34 cellular contexts compared by ENCODE assay signal in genomic region chr19:33661336-33661735, GRCh38. TPM values are rescaled to one million over a fixed set of nuclear protein-coding genes. Genes with fewer than 3 reads are reported as not detected.
"Had no signal": no experiment of that assay in that cellular context is flagged by ENCODE, and none has a peak within 500 bp of the region (broad histone marks: within the 10 kb centered on the region; RNA-seq: fewer than 3 reads in every experiment).

No MANE protein-coding gene starts in this region.

- H3K27ac Mint-ChIP-seq: activated CD4-positive, alpha-beta memory T cell treated with anti-CD3 and anti-CD28 coated beads, Interleukin-2, amount 10 ng/mL, durations not matched to agents 7 days and 5 days; activated CD8-positive, alpha-beta memory T cell treated with anti-CD3 and anti-CD28 coated beads, Interleukin-2, amount 10 ng/mL, durations not matched to agents 7 days and 5 days; activated naive CD4-positive, alpha-beta T cell treated with anti-CD3 and anti-CD28 coated beads, Interleukin-2, amount 10 ng/mL, durations not matched to agents 7 days and 5 days; activated naive CD8-positive, alpha-beta T cell; activated naive CD8-positive, alpha-beta T cell treated with anti-CD3 and anti-CD28 coated beads, Interleukin-2, amount 50 U/mL, for 24 hours; activated T-cell treated with anti-CD3 and anti-CD28 coated beads, Interleukin-2, amount 50 U/mL, for 24 hours; activated T-helper 2 cell treated with anti-CD3 and anti-CD28 coated beads, Interferon-gamma antibody, Interleukin-2, Interleukin-4, amounts not matched to agents 10 μg/mL and 5 μg/mL and 100 μg/mL, durations not matched to agents 14 hours and 24 hours and 36 hours; brain had no signal

- H3K27ac ChIP-seq: Peyer's patch, VCaP had no signal

- H3K4me1 Mint-ChIP-seq: activated CD4-positive, alpha-beta memory T cell treated with anti-CD3 and anti-CD28 coated beads, Interleukin-2, amount 10 ng/mL, durations not matched to agents 7 days and 5 days; activated CD8-positive, alpha-beta memory T cell treated with anti-CD3 and anti-CD28 coated beads, Interleukin-2, amount 10 ng/mL, durations not matched to agents 7 days and 5 days; activated naive CD4-positive, alpha-beta T cell treated with anti-CD3 and anti-CD28 coated beads, Interleukin-2, amount 10 ng/mL, durations not matched to agents 7 days and 5 days; activated naive CD8-positive, alpha-beta T cell treated with anti-CD3 and anti-CD28 coated beads, Interleukin-2, amount 50 U/mL, for 24 hours had no signal

- H3K4me3 ChIP-seq: MG63, Peyer's patch had no signal

- H3K4me1 ChIP-seq: Peyer's patch had no signal

- H3K27me3 ChIP-seq: Peyer's patch had no signal

- DNase-seq: activated CD4-positive, alpha-beta memory T cell treated with anti-CD3 and anti-CD28 coated beads, Interleukin-2, amount 10 ng/mL, durations not matched to agents 7 days and 5 days; activated CD4-positive, alpha-beta T cell treated with anti-CD3 and anti-CD28 coated beads for 1 hour; activated CD4-positive, alpha-beta T cell treated with anti-CD3 and anti-CD28 coated beads for 48 hours; activated CD4-positive, CD25-positive, alpha-beta regulatory T cell; activated CD8-positive, alpha-beta memory T cell treated with anti-CD3 and anti-CD28 coated beads for 24 hours; activated CD8-positive, alpha-beta memory T cell treated with anti-CD3 and anti-CD28 coated beads, Interleukin-2, amount 10 ng/mL, durations not matched to agents 7 days and 5 days; activated naive CD4-positive, alpha-beta T cell treated with anti-CD3 and anti-CD28 coated beads, Interleukin-2, amount 10 ng/mL, durations not matched to agents 7 days and 5 days; activated naive CD8-positive, alpha-beta T cell treated with anti-CD3 and anti-CD28 coated beads, Interleukin-2, amount 50 U/mL, for 24 hours; activated T-cell treated with anti-CD3 and anti-CD28 coated beads, Interleukin-2, amount 50 U/mL, for 24 hours; anterior cingulate cortex; Kasumi-1; KG1; MG63; MV-4-11; NCI-H1092; NCI-H1436 treated with DMSO at 0.1 percent for 48 hours; NCI-H1694 treated with DMSO at 0.1 percent for 48 hours; NCI-H2029; NCI-H2171; NCI-H510A; NCI-H526; NCI-H748 treated with DMSO at 0.1 percent for 48 hours; NK-92 treated with Interleukin-12 subunit alpha and Interleukin-12 subunit beta, amount 100 ng/mL, for 24 hours; PC-3; RPMI8226; SW 1271; T-helper 1 cell; T-helper 2 cell; T-helper 9 cell had no signal

- H3K27me3 Mint-ChIP-seq: activated naive CD4-positive, alpha-beta T cell treated with anti-CD3 and anti-CD28 coated beads, Interleukin-2, amount 10 ng/mL, durations not matched to agents 7 days and 5 days had no signal

- H3K4me3 Mint-ChIP-seq: activated CD4-positive, alpha-beta memory T cell treated with anti-CD3 and anti-CD28 coated beads, Interleukin-2, amount 10 ng/mL, durations not matched to agents 7 days and 5 days; activated CD8-positive, alpha-beta memory T cell treated with anti-CD3 and anti-CD28 coated beads, Interleukin-2, amount 10 ng/mL, durations not matched to agents 7 days and 5 days; activated naive CD4-positive, alpha-beta T cell treated with anti-CD3 and anti-CD28 coated beads, Interleukin-2, amount 10 ng/mL, durations not matched to agents 7 days and 5 days; activated naive CD8-positive, alpha-beta T cell; activated naive CD8-positive, alpha-beta T cell treated with anti-CD3 and anti-CD28 coated beads, Interleukin-2, amount 50 U/mL, for 24 hours; activated T-cell treated with anti-CD3 and anti-CD28 coated beads, Interleukin-2, amount 50 U/mL, for 24 hours; brain had no signal

- H3K9me3 Mint-ChIP-seq: activated CD4-positive, alpha-beta memory T cell treated with anti-CD3 and anti-CD28 coated beads, Interleukin-2, amount 10 ng/mL, durations not matched to agents 7 days and 5 days; activated naive CD4-positive, alpha-beta T cell treated with anti-CD3 and anti-CD28 coated beads, Interleukin-2, amount 10 ng/mL, durations not matched to agents 7 days and 5 days; activated naive CD8-positive, alpha-beta T cell treated with anti-CD3 and anti-CD28 coated beads, Interleukin-2, amount 50 U/mL, for 24 hours; activated T-cell treated with anti-CD3 and anti-CD28 coated beads, Interleukin-2, amount 50 U/mL, for 24 hours; activated T-helper 2 cell treated with anti-CD3 and anti-CD28 coated beads, Interferon-gamma antibody, Interleukin-2, Interleukin-4, amounts not matched to agents 10 μg/mL and 5 μg/mL and 100 μg/mL, durations not matched to agents 14 hours and 24 hours and 36 hours had no signal

- H3K36me3 Mint-ChIP-seq: activated CD8-positive, alpha-beta memory T cell treated with anti-CD3 and anti-CD28 coated beads, Interleukin-2, amount 10 ng/mL, durations not matched to agents 7 days and 5 days; activated naive CD4-positive, alpha-beta T cell treated with anti-CD3 and anti-CD28 coated beads, Interleukin-2, amount 10 ng/mL, durations not matched to agents 7 days and 5 days; activated naive CD8-positive, alpha-beta T cell; brain had no signal

- ATAC-seq: activated CD8-positive, alpha-beta memory T cell treated with anti-CD3 and anti-CD28 coated beads, Interleukin-2, amount 10 ng/mL, durations not matched to agents 7 days and 5 days; activated naive CD8-positive, alpha-beta T cell treated with anti-CD3 and anti-CD28 coated beads, Interleukin-2, amount 50 U/mL, for 24 hours; PC-3 had no signal

- H3K9me3 ChIP-seq: MG63, Peyer's patch had no signal

- H3K36me3 ChIP-seq: MG63, Peyer's patch had no signal

RNA-seq across cellular contexts. Expression of gene CHST8, which starts 39.6 kb away (rescaled TPM):
- total RNA-seq: activated CD4-positive, alpha-beta memory T cell treated with anti-CD3 and anti-CD28 coated beads, Interleukin-2, amount 10 ng/mL, durations not matched to agents 7 days and 5 days; activated CD8-positive, alpha-beta memory T cell treated with anti-CD3 and anti-CD28 coated beads, Interleukin-2, amount 10 ng/mL, durations not matched to agents 7 days and 5 days; activated T-helper 2 cell treated with anti-CD3 and anti-CD28 coated beads, Interferon-gamma antibody, Interleukin-2, Interleukin-4, amounts not matched to agents 10 μg/mL and 5 μg/mL and 100 μg/mL, durations not matched to agents 14 hours and 24 hours and 36 hours had no signal
